Comparison of ENCODE assay signal across 10 cellular contexts in genomic region chr16:21152160-21153030, GRCh38. TPM values are rescaled to one million over a fixed set of nuclear protein-coding genes. Genes with fewer than 3 reads are reported as not detected.
A peak's percentile ranks its signal among the peaks of the same experiment; 100 is the strongest.
DNase-seq lines count a peak whose midpoint lies in the region; FAIRE-seq and TF ChIP-seq lines count a peak whose summit lies in the region.
"Not testable (repeated sequence)": the region's sequence is repeated elsewhere in the genome, so short reads cannot be mapped to it uniquely, and the experiment has no call there.
"Had no signal": no experiment of that assay in that cellular context is flagged by ENCODE, and none has a peak within 500 bp of the region (broad histone marks: within the 10 kb centered on the region; RNA-seq: fewer than 3 reads in every experiment).

No MANE protein-coding gene starts in this region.

- H4K8ac ChIP-seq in H9 (replicated peaks; ENCODE audit: insufficient read length, low read depth, low read length); H1 (ENCODE audit: extremely low read depth, insufficient read depth, low read length); mesendoderm (ENCODE audit: low read depth, low read length): not testable (repeated sequence)

- not testable (repeated sequence) for H3K4me3 Mint-ChIP-seq in H9

- H3K27me3 ChIP-seq in H9 (ENCODE audit: insufficient read depth, low read length); H1 (replicated peaks in 1 of 4; ENCODE audit: control insufficient read depth in 3 of 4, extremely low read depth in 1 of 4, insufficient read depth in 3 of 4, low read length in 3 of 4); iPS-15b (ENCODE audit: control insufficient read depth, insufficient read depth, low read length); mesendoderm (ENCODE audit: insufficient read depth, low read length, poor library complexity); thyroid gland: not testable (repeated sequence)

- not testable (repeated sequence) for H3K9me3 Mint-ChIP-seq in H9

- TF ChIP-seq RAD21 in H1 (IDR thresholded peaks at IDR 0.05 in 1 of 2, conservative IDR thresholded peaks at IDR 0.05 in 1 of 2; ENCODE audit: low read depth in 2 of 2, low read length in 2 of 2) = not testable (repeated sequence)

- peak; percentile 42 for DNase-seq in DMS79 treated with DMSO at 0.1 percent for 48 hours (lab: John Stamatoyannopoulos, UW)
- peak; percentile 56 for DNase-seq in H9
- DNase-seq in NCI-H2227 (lab: John Stamatoyannopoulos, UW; ENCODE audit: unreplicated experiment) = peak; percentile 37
- DNase-seq in H1 (ENCODE audit: low read depth in 1 of 2, low spot score in 2 of 2) = peak in 1 of 2 experiments; percentile 73
- DNase-seq in mesendoderm = not testable (repeated sequence)
- DNase-seq in thyroid gland = peak; percentile 21 to 43

- not testable (repeated sequence) for H3K27ac Mint-ChIP-seq in H9

- H4K20me1 ChIP-seq in H9 (ENCODE audit: control insufficient read depth, insufficient read depth, insufficient read length); H1 (replicated peaks in 1 of 2; ENCODE audit: control insufficient read depth in 1 of 2, insufficient read depth in 2 of 2, low read length in 2 of 2): not testable (repeated sequence)

- H3K9me3 ChIP-seq in H9 (ENCODE audit: control insufficient read depth, low read depth, low read length); H1 (ENCODE audit: insufficient read depth in 2 of 2, low read depth in 1 of 2, low read length in 1 of 2); iPS-15b (ENCODE audit: control insufficient read depth, insufficient read depth, low read length); thyroid gland: not testable (repeated sequence)

- not testable (repeated sequence) for H3T11ph ChIP-seq in H9 (ENCODE audit: low read length)

- not testable (repeated sequence) for H3K79me1 ChIP-seq in H9 (ENCODE audit: insufficient read depth, low read depth, low read length, poor library complexity, severe bottlenecking); H1 (ENCODE audit: low read depth, low read length); mesendoderm (ENCODE audit: low read length)

- not testable (repeated sequence) for TF ChIP-seq POLR2A in H1 (IDR thresholded peaks at IDR 0.05; ENCODE audit: control extremely low read depth in 1 of 2, low read depth in 2 of 2, low read length in 2 of 2); thyroid gland (IDR thresholded peaks at IDR 0.05)

- not testable (repeated sequence) for H3K27ac ChIP-seq in H9 (ENCODE audit: insufficient read length, low read depth, low read length); H1 (ENCODE audit: low read depth, low read length); mesendoderm (ENCODE audit: low read depth, low read length); thyroid gland

- not testable (repeated sequence) for H3K27me3 Mint-ChIP-seq in H9 (ENCODE audit: low read depth)

- CTCF ChIA-PET in H1 (lab: Charles Lee; ENCODE audit: partially characterized antibody) = interaction anchor here (1.1 to 1.8 kb wide), 3 partner anchors 129 to 302 kb away, joined by 3 to 5 read pairs (median 3); no protein-coding TSS in a partner anchor

- not testable (repeated sequence) for H3K18ac ChIP-seq in H9 (ENCODE audit: insufficient read length, low read depth, low read length); H1 (ENCODE audit: extremely low read depth, low read length); mesendoderm (ENCODE audit: low read length)

- H2AK5ac ChIP-seq in H9 (ENCODE audit: insufficient read length, low read length); H1 (ENCODE audit: low read depth, low read length); mesendoderm (ENCODE audit: low read length): not testable (repeated sequence)

- not testable (repeated sequence) for H3K14ac ChIP-seq in H9 (ENCODE audit: insufficient read depth, low read length); H1 (ENCODE audit: insufficient read length)

- not testable (repeated sequence) for H2BK15ac ChIP-seq in H9 (ENCODE audit: low read depth, low read length); mesendoderm (replicated peaks; ENCODE audit: low read depth)
- H2BK15ac ChIP-seq in H1 (ENCODE audit: low read length) = 0 out of 2 replicates have a peak overlapping the region, but pooled peaks have one; percentile 65

- not testable (repeated sequence) for H3K4me1 ChIP-seq in H9 (ENCODE audit: insufficient read depth, low read length); H1 (replicated peaks in 1 of 4; ENCODE audit: control insufficient read depth in 3 of 4, insufficient read depth in 4 of 4, low read length in 3 of 4); iPS-15b (ENCODE audit: control insufficient read depth, insufficient read depth, low read length); mesendoderm (ENCODE audit: control insufficient read depth, low read depth, low read length); thyroid gland

- intact Hi-C loops in thyroid gland (cut with DNase I) = loop anchor here (10.0 kb wide), 1 partner anchor 372 kb away; no protein-coding TSS in a partner anchor

- not testable (repeated sequence) for H3K4ac ChIP-seq in H9 (ENCODE audit: low read depth, low read length); H1 (replicated peaks; ENCODE audit: insufficient read length, low read depth, low read length); mesendoderm (ENCODE audit: low read depth, low read length)

- TF ChIP-seq CTCF in H9 (conservative IDR thresholded peaks at IDR 0.05); H1 (IDR thresholded peaks at IDR 0.05; ENCODE audit: control extremely low read depth in 1 of 3, insufficient read depth in 1 of 3, low read depth in 1 of 3, low read length in 3 of 3); thyroid gland (IDR thresholded peaks at IDR 0.05): not testable (repeated sequence)

- not testable (repeated sequence) for H3K4me1 Mint-ChIP-seq in H9

- H3K56ac ChIP-seq in H9 (ENCODE audit: insufficient read length, low read depth, low read length); H1 (replicated peaks; ENCODE audit: insufficient read length, low read depth, low read length): not testable (repeated sequence)
- H3K56ac ChIP-seq in mesendoderm (ENCODE audit: low read length) = peak overlapping the region; percentile 25

- H3K23ac ChIP-seq in H9 (ENCODE audit: insufficient read length, low read depth, low read length); H1 (ENCODE audit: insufficient read length); mesendoderm (ENCODE audit: low read length): not testable (repeated sequence)

- not testable (repeated sequence) for H3K23me2 ChIP-seq in H9 (ENCODE audit: insufficient read length, low read depth, low read length, poor library complexity, severe bottlenecking); H1 (ENCODE audit: low read depth, low read length)

- H3K9ac ChIP-seq in H9 (ENCODE audit: extremely low read depth, insufficient read length, low read length); H1 (replicated peaks in 1 of 4; ENCODE audit: extremely low read depth in 1 of 4, low read depth in 3 of 4, low read length in 3 of 4); iPS-15b (ENCODE audit: low read depth, low read length); mesendoderm (ENCODE audit: low read length): not testable (repeated sequence)

- not testable (repeated sequence) for H2BK20ac ChIP-seq in H9 (ENCODE audit: low read depth, low read length, poor library complexity, severe bottlenecking); H1 (ENCODE audit: low read length)

- H4K5ac ChIP-seq in H9 (ENCODE audit: insufficient read length, low read depth, low read length); H1 (ENCODE audit: insufficient read length, low read depth, low read length); mesendoderm (ENCODE audit: low read length): not testable (repeated sequence)

- POLR2A ChIA-PET in H1 (lab: Charles Lee; ENCODE audit: partially characterized antibody) = interaction anchor here (1.2 to 1.5 kb wide), 3 partner anchors 27 to 149 kb away, joined by 3 to 4 read pairs (median 4); partner anchors contain the start of gene CRYM

- H3K36me3 Mint-ChIP-seq in H9 (ENCODE audit: insufficient read depth in 1 of 3, low read depth in 3 of 3) = not testable (repeated sequence)

- FAIRE-seq in H1 (lab: Jason Lieb, UNC) = not testable (repeated sequence)

- H2AFZ ChIP-seq in H9 (ENCODE audit: low read length) = not testable (repeated sequence)
- peak overlapping the region; percentile 97 for H2AFZ ChIP-seq in H1 (ENCODE audit: low read length)

- not testable (repeated sequence) for H2BK120ac ChIP-seq in H9 (ENCODE audit: low read depth, low read length, poor library complexity, severe bottlenecking); H1 (replicated peaks; ENCODE audit: low read depth, low read length); mesendoderm (ENCODE audit: low read depth, low read length)

- H2BK12ac ChIP-seq in H9 (ENCODE audit: insufficient read length, low read depth, low read length); H1 (ENCODE audit: low read depth, low read length): not testable (repeated sequence)

- H3K4me3 ChIP-seq in H1 (ENCODE audit: extremely low read depth in 1 of 4, insufficient read depth in 2 of 4, low read depth in 3 of 4, low read length in 4 of 4) (peak overlapping the region in 3 of 4 experiments; percentile 9 to 42 (median 21); a peak in 4 of 8 replicates), iPS-15b (ENCODE audit: low read depth, low read length) (peak overlapping the region; percentile 27)
- not testable (repeated sequence) for H3K4me3 ChIP-seq in mesendoderm (ENCODE audit: low read length); thyroid gland (replicated peaks in 1 of 3)

- H3K4me2 ChIP-seq in H9 (ENCODE audit: insufficient read depth, insufficient read length, low read length); mesendoderm (ENCODE audit: low read length): not testable (repeated sequence)
- H3K4me2 ChIP-seq in H1 (ENCODE audit: insufficient read depth in 1 of 2, low read depth in 2 of 2, low read length in 2 of 2) = peak overlapping the region; percentile 50 to 53; a peak in 3 of 4 replicates

- not testable (repeated sequence) for H4K91ac ChIP-seq in H9 (ENCODE audit: insufficient read length, low read depth, low read length); H1 (replicated peaks; ENCODE audit: insufficient read length, low read length)

- H3K36me3 ChIP-seq in H1 (ENCODE audit: control insufficient read depth in 2 of 4, insufficient read depth in 4 of 4, low read length in 3 of 4); iPS-15b (ENCODE audit: control insufficient read depth, insufficient read depth, low read length); mesendoderm (ENCODE audit: control insufficient read depth, insufficient read depth, low read length); thyroid gland: not testable (repeated sequence)

- H2BK5ac ChIP-seq in H9 (ENCODE audit: insufficient read length, low read length); H1 (ENCODE audit: low read depth, low read length); mesendoderm (ENCODE audit: low read length): not testable (repeated sequence)

- WGBS in H9 (ENCODE audit: extremely low coverage, insufficient read length, low lambda C conversion rate) = no CpG with 5 or more reads among the region's 51 CpGs
- 48% methylated on average over 31 of the region's 51 CpGs; no CpG with 5 or more reads in 1 of the 2 experiments for WGBS in H1 (ENCODE audit: extremely low coverage in 1 of 2, insufficient coverage in 1 of 2, insufficient read length in 1 of 2, insufficient replicate concordance in 2 of 2, low coverage in 1 of 2, low lambda C conversion rate in 2 of 2, missing lambda C conversion rate in 1 of 2), 2 experiments
- no CpG with 5 or more reads among the region's 51 CpGs for WGBS in mesendoderm (ENCODE audit: extremely low coverage, insufficient coverage, low lambda C conversion rate)
- 67 to 81% methylated on average over 28 to 31 of the region's 51 CpGs for WGBS in thyroid gland, 2 donors

- not testable (repeated sequence) for H3K79me2 ChIP-seq in H9 (ENCODE audit: insufficient read depth, low read length); H1 (ENCODE audit: control insufficient read depth in 1 of 2, insufficient read depth in 2 of 2, low read length in 2 of 2); mesendoderm (ENCODE audit: control insufficient read depth, insufficient read depth, low read length)

- not testable (repeated sequence) for TF ChIP-seq EP300 in H1 (IDR thresholded peaks at IDR 0.05; ENCODE audit: borderline replicate concordance in 1 of 2, low read depth in 2 of 2, low read length in 2 of 2)

RNA-seq across cellular contexts. Expression of gene DNAH3, which starts 1.7 kb away (rescaled TPM):
- 0.22 and 0.24 TPM in 2 replicates for total RNA-seq in H9 (2021)
- total RNA-seq in H1 (2021; fragmentation: NEBNext Ultra II Directional; extraction: Animal tissue kit (Norgen Biotek cat#: 25700)) = 0.71 and 0.78 TPM in 2 replicates
- polyA plus RNA-seq in H1 (2011; rRNA removed) = 0.57 and 0.67 TPM in 2 replicates
- polyA plus RNA-seq in H1 (2011; cell fraction: cytosol; rRNA removed) = 0.94 TPM
- 1.3 TPM for polyA plus RNA-seq in H1 (2011; cell fraction: nucleus; rRNA removed)
- polyA plus RNA-seq in H1 (2012, experiment 1 of 2) = 0.76 to 0.93 TPM (median 0.85 TPM) in 4 replicates
- 0.05 TPM for polyA plus RNA-seq in H1 (2012, experiment 2 of 2)
- 0.59 TPM for polyA plus RNA-seq in H1 (2013, experiment 1 of 2)
- 0.35 TPM for polyA plus RNA-seq in H1 (2013, experiment 2 of 2)
- polyA minus RNA-seq in H1 (2011; rRNA and poly(A)+ RNA removed) = 2.2 and 3.1 TPM in 2 replicates
- 0.29 TPM for polyA minus RNA-seq in H1 (2011; cell fraction: cytosol; rRNA and poly(A)+ RNA removed)
- polyA minus RNA-seq in H1 (2011; cell fraction: nucleus; rRNA and poly(A)+ RNA removed) = 1.7 TPM
- 0.29 TPM for polyA plus RNA-seq in mesendoderm (2013, experiment 1 of 2)
- 0.25 TPM for polyA plus RNA-seq in mesendoderm (2013, experiment 2 of 2)
- total RNA-seq in thyroid gland = under 1 TPM in 1 of 4 donors, not detected in 3; 0.15 TPM
- total RNA-seq: CD4-positive, CD25-positive, alpha-beta regulatory T cell; CD8-positive, alpha-beta memory T cell had no signal
- polyA plus RNA-seq: CD8-positive, alpha-beta memory T cell had no signal

RNA-seq across cellular contexts. Expression of gene LDAF1, which starts 6.1 kb away (rescaled TPM):
- 18.7 and 22.6 TPM in 2 replicates for total RNA-seq in H9 (2021)
- 29.1 and 32.4 TPM in 2 replicates for total RNA-seq in H1 (2021; fragmentation: NEBNext Ultra II Directional; extraction: Animal tissue kit (Norgen Biotek cat#: 25700))
- polyA plus RNA-seq in H1 (2011; rRNA removed) = 26.1 and 34.2 TPM in 2 replicates
- 26.6 TPM for polyA plus RNA-seq in H1 (2011; cell fraction: cytosol; rRNA removed)
- polyA plus RNA-seq in H1 (2011; cell fraction: nucleus; rRNA removed) = 13.4 TPM
- 30.0 to 44.9 TPM (median 41.2 TPM) in 4 replicates for polyA plus RNA-seq in H1 (2012, experiment 1 of 2)
- 36.9 TPM for polyA plus RNA-seq in H1 (2012, experiment 2 of 2)
- polyA plus RNA-seq in H1 (2013, experiment 1 of 2) = 22.9 TPM
- polyA plus RNA-seq in H1 (2013, experiment 2 of 2) = 25.2 TPM
- 52.1 and 65.1 TPM in 2 replicates for polyA minus RNA-seq in H1 (2011; rRNA and poly(A)+ RNA removed)
- 17.9 TPM for polyA minus RNA-seq in H1 (2011; cell fraction: cytosol; rRNA and poly(A)+ RNA removed)
- 29.1 TPM for polyA minus RNA-seq in H1 (2011; cell fraction: nucleus; rRNA and poly(A)+ RNA removed)
- polyA plus RNA-seq in mesendoderm (2013, experiment 1 of 2) = 8.9 TPM
- 8.9 TPM for polyA plus RNA-seq in mesendoderm (2013, experiment 2 of 2)
- total RNA-seq in thyroid gland = 10 to 100 TPM; 23.0 to 84.0 (median 68.2) TPM

RNA-seq across cellular contexts. Expression of gene ZP2, which starts 59.0 kb away (rescaled TPM):
- not detected in 2 replicates for total RNA-seq in H9 (2021)
- not detected in 2 replicates for total RNA-seq in H1 (2021; fragmentation: NEBNext Ultra II Directional; extraction: Animal tissue kit (Norgen Biotek cat#: 25700))
- polyA plus RNA-seq in H1 (2011; rRNA removed) = not detected in 2 replicates
- polyA plus RNA-seq in H1 (2011; cell fraction: cytosol; rRNA removed) = not detected
- not detected for polyA plus RNA-seq in H1 (2011; cell fraction: nucleus; rRNA removed)
- polyA plus RNA-seq in H1 (2012, experiment 1 of 2) = not detected in 4 replicates
- not detected for polyA plus RNA-seq in H1 (2012, experiment 2 of 2)
- polyA plus RNA-seq in H1 (2013, experiment 1 of 2) = not detected
- polyA plus RNA-seq in H1 (2013, experiment 2 of 2) = 0.02 TPM
- polyA minus RNA-seq in H1 (2011; rRNA and poly(A)+ RNA removed) = not detected in 2 replicates
- polyA minus RNA-seq in H1 (2011; cell fraction: cytosol; rRNA and poly(A)+ RNA removed) = not detected
- not detected for polyA minus RNA-seq in H1 (2011; cell fraction: nucleus; rRNA and poly(A)+ RNA removed)
- polyA plus RNA-seq in mesendoderm (2013, experiment 1 of 2) = 0.01 TPM
- polyA plus RNA-seq in mesendoderm (2013, experiment 2 of 2) = not detected
- under 1 TPM in 1 of 4 donors, not detected in 3; 0.63 TPM for total RNA-seq in thyroid gland
- total RNA-seq: Caco-2; CD4-positive, CD25-positive, alpha-beta regulatory T cell; CD8-positive, alpha-beta memory T cell had no signal
- polyA plus RNA-seq: CD4-positive, CD25-positive, alpha-beta regulatory T cell; CD8-positive, alpha-beta memory T cell had no signal
